In the genomic region with DNA sequence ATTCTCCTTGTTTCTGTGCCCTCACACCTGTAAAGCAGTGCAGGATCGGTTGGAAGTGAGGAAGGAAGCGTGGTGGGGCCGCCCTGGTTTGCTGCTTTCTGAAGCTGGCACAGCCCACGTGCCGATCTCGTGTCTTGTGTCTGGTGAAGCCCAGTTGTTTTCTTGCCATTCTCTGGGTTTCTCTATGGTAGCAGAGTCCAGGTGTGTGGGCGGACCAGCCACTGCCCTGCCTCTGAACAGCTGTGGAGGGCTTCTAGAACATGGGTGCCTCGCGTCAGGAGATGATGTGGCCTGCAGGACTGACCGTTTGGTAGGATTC, we compare ENCODE assay signal across 13 cellular contexts. TPM values are rescaled to one million over a fixed set of nuclear protein-coding genes. Genes with fewer than 3 reads are reported as not detected.
DNase-seq lines count a peak whose midpoint lies in the region; ATAC-seq and TF ChIP-seq lines count a peak whose summit lies in the region.
"Had no signal": no experiment of that assay in that cellular context is flagged by ENCODE, and none has a peak within 500 bp of the region (broad histone marks: within the 10 kb centered on the region; RNA-seq: fewer than 3 reads in every experiment).

No MANE protein-coding gene starts in this region.

- H3K27me3 Mint-ChIP-seq in activated CD4-positive, alpha-beta T cell treated with anti-CD3 and anti-CD28 coated beads for 36 hours: no peaks in the 10 kb centered on the region
- H3K27me3 Mint-ChIP-seq in activated naive CD8-positive, alpha-beta T cell treated with anti-CD3 and anti-CD28 coated beads for 36 hours: no peaks in the 10 kb centered on the region

- H3K79me2 ChIP-seq in trophoblast cell (ENCODE audit: control insufficient read depth, insufficient read depth, low read length, poor library complexity): peaks cover 7% of the 10 kb centered on the region

- H2BK120ac ChIP-seq in trophoblast cell (ENCODE audit: insufficient read depth, low read length, poor library complexity): no peak overlapping the region

- H2AFZ ChIP-seq in trophoblast cell (ENCODE audit: insufficient read depth, low read length, poor library complexity): no peak overlapping the region

- TF ChIP-seq CTCF in thyroid gland (IDR thresholded peaks at IDR 0.05) (no peak), uterus (IDR thresholded peaks at IDR 0.05) (no peak)

- no peak overlapping the region for H3K9ac ChIP-seq in trophoblast cell (ENCODE audit: low read length)

- peak; percentile 1 for ATAC-seq in activated CD4-positive, alpha-beta T cell treated with anti-CD3 and anti-CD28 coated beads for 36 hours
- ATAC-seq: A549 had no signal

- peaks cover 46% of the 10 kb centered on the region for H3K36me3 Mint-ChIP-seq in activated CD4-positive, alpha-beta T cell treated with anti-CD3 and anti-CD28 coated beads for 36 hours (ENCODE audit: low read depth)
- peaks cover 21% of the 10 kb centered on the region for H3K36me3 Mint-ChIP-seq in activated naive CD8-positive, alpha-beta T cell treated with anti-CD3 and anti-CD28 coated beads for 36 hours

- no peaks in the 10 kb centered on the region for H3K27me3 ChIP-seq in trophoblast cell (ENCODE audit: insufficient read depth, low read length)
- H3K27me3 ChIP-seq in thyroid gland: no peaks in the 10 kb centered on the region
- no peaks in the 10 kb centered on the region for H3K27me3 ChIP-seq in uterus
- H3K27me3 ChIP-seq: adrenal gland, esophagus muscularis mucosa, testis had no signal

- H3K4me2 ChIP-seq in trophoblast cell (ENCODE audit: low read length): no peak overlapping the region
- H3K4me2 ChIP-seq: A549, smooth muscle cell had no signal

- H4K12ac ChIP-seq in trophoblast cell (ENCODE audit: low read depth, low read length): no peak overlapping the region

- H3K4me1 ChIP-seq in trophoblast cell (ENCODE audit: control insufficient read depth in 1 of 2, insufficient read depth in 2 of 2, low read length in 2 of 2) (peaks cover 12 to 17% of the 10 kb centered on the region in 2 experiments), thyroid gland (peaks cover 24 to 34% of the 10 kb centered on the region in 2 donors), uterus (no peaks in the 10 kb centered on the region)

- CTCF ChIA-PET in activated CD4-positive, alpha-beta T cell treated with anti-CD3 and anti-CD28 coated beads for 36 hours (lab: Charles Lee): interaction anchor here (0.6 to 2.0 kb wide), 5 partner anchors 14 to 240 kb away, joined by 3 to 5 read pairs (median 3); no protein-coding TSS in a partner anchor

- H3K9me3 ChIP-seq in KOPT-K1 (ENCODE audit: insufficient read depth, low read length, poor library complexity, severe bottlenecking) (no peaks in the 10 kb centered on the region), trophoblast cell (ENCODE audit: insufficient read depth, low read depth, low read length) (no peaks in the 10 kb centered on the region), thyroid gland (no peaks in the 10 kb centered on the region), uterus (no peaks in the 10 kb centered on the region)
- H3K9me3 ChIP-seq: A549, adrenal gland, esophagus muscularis mucosa, testis had no signal

- no peak for DNase-seq in activated CD4-positive, alpha-beta T cell treated with anti-CD3 and anti-CD28 coated beads for 36 hours
- no peak for DNase-seq in activated CD4-positive, alpha-beta T cell treated with anti-CD3 and anti-CD28 coated beads for 4 hours
- no peak for DNase-seq in activated naive CD8-positive, alpha-beta T cell treated with anti-CD3 and anti-CD28 coated beads for 36 hours
- no peak for DNase-seq in trophoblast cell
- DNase-seq in thyroid gland: no peak
- no peak for DNase-seq in erythroblast (lab: John Stamatoyannopoulos, UW)
- no peak for DNase-seq in uterus

- intact Hi-C loops in activated CD4-positive, alpha-beta T cell treated with anti-CD3 and anti-CD28 coated beads for 36 hours (cut with DNase I, micrococcal nuclease): loop anchor here (1.0 to 10.0 kb wide), 9 partner anchors 18 to 640 kb away; a partner anchor contains a TSS
- intact Hi-C loops in thyroid gland (cut with DNase I) (loop anchor here (10.0 kb wide), 1 partner anchor 283 kb away; a partner anchor contains a TSS), uterus (cut with DNase I; ENCODE audit: low total_unique reads) (no loop called here)

- no peak overlapping the region for H3K14ac ChIP-seq in trophoblast cell (ENCODE audit: low read length)

- H3K4me1 Mint-ChIP-seq in activated CD4-positive, alpha-beta T cell treated with anti-CD3 and anti-CD28 coated beads for 36 hours: peaks cover 79% of the 10 kb centered on the region
- peaks cover 54% of the 10 kb centered on the region for H3K4me1 Mint-ChIP-seq in activated naive CD8-positive, alpha-beta T cell treated with anti-CD3 and anti-CD28 coated beads for 36 hours

- H3K27ac ChIP-seq in KOPT-K1 (ENCODE audit: low read depth, low read length, poor library complexity, severe bottlenecking) (peak overlapping the region; percentile 93), trophoblast cell (ENCODE audit: low read depth, low read length) (no peak overlapping the region), thyroid gland (peak overlapping the region in 1 of 3 donors; percentile 38), uterus (no peak overlapping the region)
- H3K27ac ChIP-seq: A549, adrenal gland, esophagus muscularis mucosa, testis had no signal

- H2AK5ac ChIP-seq in trophoblast cell (ENCODE audit: low read length): no peak overlapping the region

- H3K23ac ChIP-seq in trophoblast cell (ENCODE audit: low read length): no peak overlapping the region

- H3K18ac ChIP-seq in trophoblast cell (ENCODE audit: low read length): peak overlapping the region; percentile 17

- peaks cover 6% of the 10 kb centered on the region for H3K79me1 ChIP-seq in trophoblast cell (ENCODE audit: low read length)

- H3K36me3 ChIP-seq in KOPT-K1 (ENCODE audit: insufficient read depth, low read length) (peaks cover 30% of the 10 kb centered on the region), trophoblast cell (ENCODE audit: control insufficient read depth in 1 of 2, insufficient read depth in 2 of 2, low read length in 2 of 2) (peaks cover 27 to 32% of the 10 kb centered on the region in 2 experiments), thyroid gland (peaks cover 11 to 13% of the 10 kb centered on the region in 2 donors), uterus (no peaks in the 10 kb centered on the region)

- peak overlapping the region; percentile 99 for H3K27ac Mint-ChIP-seq in activated CD4-positive, alpha-beta T cell treated with anti-CD3 and anti-CD28 coated beads for 36 hours
- peak overlapping the region; percentile 98 for H3K27ac Mint-ChIP-seq in activated naive CD8-positive, alpha-beta T cell treated with anti-CD3 and anti-CD28 coated beads for 36 hours

- TF ChIP-seq POLR2A in thyroid gland (IDR thresholded peaks at IDR 0.05): no peak
- no peak for TF ChIP-seq POLR2A in erythroblast (IDR thresholded peaks at IDR 0.05; ENCODE audit: low read length)
- no peak for TF ChIP-seq POLR2A in uterus (IDR thresholded peaks at IDR 0.05)

- H2BK5ac ChIP-seq in trophoblast cell (ENCODE audit: low read depth, low read length, poor library complexity): no peak overlapping the region

- H4K91ac ChIP-seq in trophoblast cell (ENCODE audit: low read depth, low read length): no peak overlapping the region

- peak overlapping the region; percentile 98 for H3K4me3 Mint-ChIP-seq in activated CD4-positive, alpha-beta T cell treated with anti-CD3 and anti-CD28 coated beads for 36 hours
- peak overlapping the region; percentile 75 for H3K4me3 Mint-ChIP-seq in activated naive CD8-positive, alpha-beta T cell treated with anti-CD3 and anti-CD28 coated beads for 36 hours

- WGBS in trophoblast cell (ENCODE audit: extremely low coverage, insufficient coverage, insufficient read length): no CpG with 5 or more reads among the region's 10 CpGs
- WGBS in thyroid gland, 2 donors: 62 to 76% methylated on average over 7 to 10 of the region's 10 CpGs

- no peak overlapping the region for H3K4me3 ChIP-seq in trophoblast cell (ENCODE audit: low read depth, low read length)
- no peak overlapping the region for H3K4me3 ChIP-seq in thyroid gland (replicated peaks in 1 of 3)
- no peak overlapping the region for H3K4me3 ChIP-seq in uterus
- H3K4me3 ChIP-seq: A549, adrenal gland, esophagus muscularis mucosa, smooth muscle cell, testis had no signal

- H4K8ac ChIP-seq in trophoblast cell (ENCODE audit: low read depth, low read length): no peak overlapping the region

- no peak overlapping the region for H2BK12ac ChIP-seq in trophoblast cell (ENCODE audit: low read length)

- POLR2A ChIA-PET in activated CD4-positive, alpha-beta T cell treated with anti-CD3 and anti-CD28 coated beads for 36 hours (lab: Charles Lee): interaction anchor here (0.7 to 1.2 kb wide), 4 partner anchors 17 to 385 kb away, joined by 3 to 6 read pairs (median 4); no protein-coding TSS in a partner anchor

- no peak overlapping the region for H3K4ac ChIP-seq in trophoblast cell (ENCODE audit: low read depth, low read length)

- no peaks in the 10 kb centered on the region for H3K9me3 Mint-ChIP-seq in activated CD4-positive, alpha-beta T cell treated with anti-CD3 and anti-CD28 coated beads for 36 hours (ENCODE audit: low read depth)
- H3K9me3 Mint-ChIP-seq in activated naive CD8-positive, alpha-beta T cell treated with anti-CD3 and anti-CD28 coated beads for 36 hours: no peaks in the 10 kb centered on the region

RNA-seq across cellular contexts. Expression of a gene that starts 3.8 kb away (rescaled TPM):
- 10 to 100 TPM; 39.7 to 41.7 TPM for total RNA-seq in activated CD4-positive, alpha-beta T cell treated with anti-CD3 and anti-CD28 coated beads for 36 hours
- total RNA-seq in activated naive CD8-positive, alpha-beta T cell treated with anti-CD3 and anti-CD28 coated beads for 36 hours: 10 to 100 TPM; 32.1 to 38.4 TPM
- 8.7 and 8.8 TPM in 2 replicates for polyA plus RNA-seq in trophoblast cell (2013)
- total RNA-seq in thyroid gland: 10 to 100 TPM; 30.1 to 51.2 (median 33.4) TPM
- 10 to 100 TPM in 3 of 4 donors, 1 to 10 TPM in 1; 7.4 to 39.0 (median 18.2) TPM for total RNA-seq in uterus
